In the genomic region with DNA sequence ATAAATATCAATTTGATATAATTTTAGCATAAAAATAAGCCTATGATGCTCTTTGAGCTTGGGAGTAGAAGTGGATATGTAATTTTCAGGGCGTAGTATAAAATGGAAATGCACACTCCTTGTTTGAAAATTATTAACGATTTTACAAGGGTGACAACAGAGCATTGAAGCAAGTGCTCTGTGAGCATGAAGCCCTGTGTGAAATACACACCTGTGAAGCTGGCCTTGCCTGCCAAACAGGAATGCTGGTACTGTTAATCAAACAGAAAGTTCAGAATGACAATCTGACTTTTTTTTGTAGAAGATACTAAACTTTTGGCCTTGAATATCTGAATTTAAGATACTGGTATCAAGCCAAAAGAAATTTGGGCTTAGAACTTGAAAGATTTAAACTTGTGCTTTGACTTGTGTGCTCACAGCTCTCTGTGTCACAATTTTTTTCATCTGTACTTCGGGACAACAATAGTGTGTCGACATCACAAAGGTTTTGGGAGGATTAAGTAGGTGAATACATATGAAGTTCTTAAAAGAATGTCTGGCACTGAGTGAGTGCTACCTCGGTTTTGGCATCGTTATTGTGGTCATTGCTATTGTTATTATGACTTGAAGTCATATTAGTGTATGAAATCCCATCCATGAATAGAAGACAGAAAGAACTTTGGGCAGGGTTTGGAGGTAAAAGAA, we compare ENCODE assay signal across 35 cellular contexts. TPM values are rescaled to one million over a fixed set of nuclear protein-coding genes. Genes with fewer than 3 reads are reported as not detected.
"Had no signal": no experiment of that assay in that cellular context is flagged by ENCODE, and none has a peak within 500 bp of the region (broad histone marks: within the 10 kb centered on the region; RNA-seq: fewer than 3 reads in every experiment).

No MANE protein-coding gene starts in this region.

- H3K9me3 ChIP-seq: adrenal gland had no signal

- H3K27me3 Mint-ChIP-seq: activated B cell treated with CpG ODN at 0.5 μM for 24 hours; activated CD4-positive, alpha-beta memory T cell treated with anti-CD3 and anti-CD28 coated beads for 36 hours; activated CD4-positive, alpha-beta T cell treated with anti-CD3 and anti-CD28 coated beads, Interleukin-2, amount 10 ng/mL, durations not matched to agents 24 days and 14 days; activated CD8-positive, alpha-beta T cell treated with anti-CD3 and anti-CD28 coated beads for 36 hours; activated naive CD8-positive, alpha-beta T cell treated with anti-CD3 and anti-CD28 coated beads for 36 hours; activated T-helper 17 cell treated with anti-CD3 and anti-CD28 coated beads, Interleukin-2, amount 50 U/mL, for 72 hours had no signal

- H3K4me3 ChIP-seq: adrenal gland had no signal

- H3K4me1 Mint-ChIP-seq: activated B cell treated with CpG ODN at 0.5 μM for 24 hours; activated CD4-positive, alpha-beta T cell treated with anti-CD3 and anti-CD28 coated beads, Interleukin-2, amount 10 ng/mL, durations not matched to agents 24 days and 14 days; activated naive CD8-positive, alpha-beta T cell treated with anti-CD3 and anti-CD28 coated beads for 36 hours; activated T-helper 17 cell treated with anti-CD3 and anti-CD28 coated beads, Interleukin-2, amount 50 U/mL, for 72 hours; brain had no signal

- H3K36me3 Mint-ChIP-seq: activated CD4-positive, alpha-beta memory T cell treated with anti-CD3 and anti-CD28 coated beads for 36 hours; activated naive CD4-positive, alpha-beta T cell treated with anti-CD3 and anti-CD28 coated beads, Interleukin-2, amount 50 U/mL, for 72 hours; activated naive CD8-positive, alpha-beta T cell treated with anti-CD3 and anti-CD28 coated beads for 36 hours; brain had no signal

- H3K4me1 ChIP-seq: adrenal gland had no signal

- ATAC-seq: activated CD8-positive, alpha-beta T cell treated with anti-CD3 and anti-CD28 coated beads for 36 hours; activated naive CD4-positive, alpha-beta T cell treated with anti-CD3 and anti-CD28 coated beads, Interleukin-2, amount 50 U/mL, for 72 hours; activated T-cell treated with anti-CD3 and anti-CD28 coated beads, Interleukin-2, amount 50 U/mL, for 4 hours; activated T-cell treated with anti-CD3 and anti-CD28 coated beads, Interleukin-2, amount 50 U/mL, for 72 hours; activated T-helper 17 cell treated with anti-CD3 and anti-CD28 coated beads, Interleukin-2, amount 50 U/mL, for 72 hours had no signal

- H3K36me3 ChIP-seq: adrenal gland had no signal

- H3K27ac Mint-ChIP-seq: activated B cell treated with CpG ODN at 0.5 μM for 24 hours; activated CD4-positive, alpha-beta memory T cell treated with anti-CD3 and anti-CD28 coated beads for 36 hours; activated CD4-positive, alpha-beta T cell treated with anti-CD3 and anti-CD28 coated beads, Interleukin-2, amount 10 ng/mL, durations not matched to agents 24 days and 14 days; activated CD8-positive, alpha-beta T cell treated with anti-CD3 and anti-CD28 coated beads for 36 hours; activated naive CD4-positive, alpha-beta T cell treated with anti-CD3 and anti-CD28 coated beads for 36 hours; activated naive CD4-positive, alpha-beta T cell treated with anti-CD3 and anti-CD28 coated beads, Interleukin-2, amount 50 U/mL, for 72 hours; activated naive CD8-positive, alpha-beta T cell treated with anti-CD3 and anti-CD28 coated beads for 36 hours; activated T-cell treated with anti-CD3 and anti-CD28 coated beads, Interleukin-2, amount 50 U/mL, for 72 hours; activated T-helper 1 cell treated with anti-CD3 and anti-CD28 coated beads, Interleukin-12 subunit alpha, Interleukin-12 subunit beta, Interleukin-2, Interleukin-4 antibody, amounts not matched to agents 30 ng/mL and 10 ng/mL and 1 ng/mL, durations not matched to agents 14 hours and 24 hours and 36 hours; activated T-helper 17 cell treated with anti-CD3 and anti-CD28 coated beads, Interleukin-2, amount 50 U/mL, for 72 hours; brain; T-helper 1 cell treated with Interleukin-12 subunit alpha and Interleukin-12 subunit beta and Interleukin-4 antibody, amounts not matched to agents 30 μg/mL and 1 μg/mL, for 36 hours; T-helper 2 cell treated with Interferon-gamma antibody and Interleukin-4, amounts not matched to agents 5 μg/mL and 100 μg/mL, for 36 hours had no signal

- H3K4me3 Mint-ChIP-seq: activated B cell treated with CpG ODN at 0.5 μM for 24 hours; activated CD4-positive, alpha-beta memory T cell treated with anti-CD3 and anti-CD28 coated beads for 36 hours; activated CD4-positive, alpha-beta T cell treated with anti-CD3 and anti-CD28 coated beads, Interleukin-2, amount 10 ng/mL, durations not matched to agents 24 days and 14 days; activated CD8-positive, alpha-beta T cell treated with anti-CD3 and anti-CD28 coated beads for 36 hours; activated naive CD4-positive, alpha-beta T cell treated with anti-CD3 and anti-CD28 coated beads for 36 hours; activated naive CD8-positive, alpha-beta T cell treated with anti-CD3 and anti-CD28 coated beads for 36 hours; activated T-cell treated with anti-CD3 and anti-CD28 coated beads, Interleukin-2, amount 50 U/mL, for 4 hours; activated T-cell treated with anti-CD3 and anti-CD28 coated beads, Interleukin-2, amount 50 U/mL, for 72 hours; activated T-helper 1 cell treated with anti-CD3 and anti-CD28 coated beads, Interleukin-12 subunit alpha, Interleukin-12 subunit beta, Interleukin-2, Interleukin-4 antibody, amounts not matched to agents 30 ng/mL and 10 ng/mL and 1 ng/mL, durations not matched to agents 14 hours and 24 hours and 36 hours; activated T-helper 17 cell treated with anti-CD3 and anti-CD28 coated beads, Interleukin-2, amount 50 U/mL, for 72 hours; brain; T-helper 1 cell treated with Interleukin-12 subunit alpha and Interleukin-12 subunit beta and Interleukin-4 antibody, amounts not matched to agents 30 μg/mL and 1 μg/mL, for 36 hours; T-helper 2 cell treated with Interferon-gamma antibody and Interleukin-4, amounts not matched to agents 5 μg/mL and 100 μg/mL, for 36 hours had no signal

- FAIRE-seq: astrocyte, TTC549 had no signal

- H3K9me3 Mint-ChIP-seq: activated B cell treated with CpG ODN at 0.5 μM for 24 hours; activated CD4-positive, alpha-beta memory T cell treated with anti-CD3 and anti-CD28 coated beads for 36 hours; activated CD4-positive, alpha-beta T cell treated with anti-CD3 and anti-CD28 coated beads, Interleukin-2, amount 10 ng/mL, durations not matched to agents 24 days and 14 days; activated CD8-positive, alpha-beta T cell treated with anti-CD3 and anti-CD28 coated beads for 36 hours; activated naive CD8-positive, alpha-beta T cell treated with anti-CD3 and anti-CD28 coated beads for 36 hours; activated T-cell treated with anti-CD3 and anti-CD28 coated beads, Interleukin-2, amount 50 U/mL, for 4 hours; activated T-helper 1 cell treated with anti-CD3 and anti-CD28 coated beads, Interleukin-12 subunit alpha, Interleukin-12 subunit beta, Interleukin-2, Interleukin-4 antibody, amounts not matched to agents 30 ng/mL and 10 ng/mL and 1 ng/mL, durations not matched to agents 14 hours and 24 hours and 36 hours; activated T-helper 17 cell treated with anti-CD3 and anti-CD28 coated beads, Interleukin-2, amount 50 U/mL, for 72 hours; brain; T-helper 1 cell treated with Interleukin-12 subunit alpha and Interleukin-12 subunit beta and Interleukin-4 antibody, amounts not matched to agents 30 μg/mL and 1 μg/mL, for 36 hours; T-helper 2 cell treated with Interferon-gamma antibody and Interleukin-4, amounts not matched to agents 5 μg/mL and 100 μg/mL, for 36 hours had no signal

- H3K27ac ChIP-seq: adrenal gland, VCaP had no signal

- DNase-seq: activated B cell treated with CpG ODN at 0.5 μM for 24 hours; activated CD4-positive, alpha-beta memory T cell treated with anti-CD3 and anti-CD28 coated beads for 36 hours; activated CD4-positive, alpha-beta T cell treated with anti-CD3 and anti-CD28 coated beads for 4 hours; activated CD4-positive, alpha-beta T cell treated with anti-CD3 and anti-CD28 coated beads, Interleukin-2, amount 10 ng/mL, durations not matched to agents 24 days and 14 days; activated CD4-positive, alpha-beta T cell treated with anti-CD3 and anti-CD28 coated beads, Interleukin-2, amount 50 U/mL, for 1 hour; activated CD4-positive, alpha-beta T cell treated with anti-CD3 and anti-CD28 coated beads, Interleukin-2, amount 50 U/mL, for 4 hours; activated CD4-positive, CD25-positive, alpha-beta regulatory T cell treated with anti-CD3 and anti-CD28 coated beads, Interleukin-2, amount 50 U/mL, for 72 hours; activated CD8-positive, alpha-beta memory T cell treated with anti-CD3 and anti-CD28 coated beads, Interleukin-2, amount 50 U/mL, for 4 hours; activated CD8-positive, alpha-beta T cell treated with anti-CD3 and anti-CD28 coated beads for 36 hours; activated effector memory CD4-positive, alpha-beta T cell treated with anti-CD3 and anti-CD28 coated beads, Interleukin-2, amount 50 U/mL, for 16 hours; activated gamma-delta T cell treated with Interleukin-2 at 50 U/mL for 16 hours; activated naive CD4-positive, alpha-beta T cell; activated naive CD4-positive, alpha-beta T cell treated with anti-CD3 and anti-CD28 coated beads for 36 hours; activated naive CD4-positive, alpha-beta T cell treated with anti-CD3 and anti-CD28 coated beads, Interleukin-2, amount 50 U/mL, for 16 hours; activated naive CD8-positive, alpha-beta T cell treated with anti-CD3 and anti-CD28 coated beads for 36 hours; activated T-cell treated with anti-CD3 and anti-CD28 coated beads for 4 hours; activated T-cell treated with anti-CD3 and anti-CD28 coated beads, Interleukin-2, amount 50 U/mL, for 1 hour; activated T-cell treated with anti-CD3 and anti-CD28 coated beads, Interleukin-2, amount 50 U/mL, for 4 hours; activated T-cell treated with anti-CD3 and anti-CD28 coated beads, Interleukin-2, amount 50 U/mL, for 72 hours; adrenal gland; amniotic stem cell; aorta; central memory CD4-positive, alpha-beta T cell; T-helper 1 cell; T-helper 2 cell; T-helper 9 cell had no signal

- H3K27me3 ChIP-seq: adrenal gland had no signal

RNA-seq across cellular contexts. Expression of gene LRRK2, which starts 47.3 kb away (rescaled TPM):
- total RNA-seq: activated CD4-positive, alpha-beta T cell treated with anti-CD3 and anti-CD28 coated beads, Interleukin-2, amount 10 ng/mL, durations not matched to agents 24 days and 14 days; activated naive CD4-positive, alpha-beta T cell treated with anti-CD3 and anti-CD28 coated beads for 36 hours; activated naive CD4-positive, alpha-beta T cell treated with anti-CD3 and anti-CD28 coated beads, Interleukin-2, amount 50 U/mL, for 72 hours; activated T-cell treated with anti-CD3 and anti-CD28 coated beads, Interleukin-2, amount 50 U/mL, for 72 hours; activated T-helper 1 cell treated with anti-CD3 and anti-CD28 coated beads, Interleukin-12 subunit alpha, Interleukin-12 subunit beta, Interleukin-2, Interleukin-4 antibody, amounts not matched to agents 30 ng/mL and 10 ng/mL and 1 ng/mL, durations not matched to agents 14 hours and 24 hours and 36 hours had no signal
